8 cellular contexts compared by ENCODE assay signal in the genomic region with DNA sequence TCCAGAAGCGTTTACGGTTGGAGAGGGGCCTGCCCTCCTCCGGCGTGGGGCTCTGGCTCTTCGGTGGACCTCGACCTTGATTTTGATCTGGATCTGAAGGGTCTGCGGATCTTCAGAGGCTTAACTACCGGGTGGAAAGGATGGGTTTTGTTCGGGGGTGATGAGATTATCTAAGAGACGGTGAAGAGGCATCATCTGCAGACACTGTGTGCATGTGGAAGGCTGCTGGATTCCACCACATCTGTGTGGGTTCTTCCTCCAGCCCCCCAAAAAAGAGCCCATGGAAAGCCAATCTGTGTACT. TPM values are rescaled to one million over a fixed set of nuclear protein-coding genes. Genes with fewer than 3 reads are reported as not detected.
DNase-seq lines count a peak whose midpoint lies in the region; ATAC-seq and TF ChIP-seq lines count a peak whose summit lies in the region.

No MANE protein-coding gene starts in this region.

- 4 to 12% methylated on average over 8 to 10 of the region's 10 CpGs for WGBS in testis, 2 donors

- H3K27me3 ChIP-seq in layer of hippocampus (ENCODE audit: control insufficient read depth, insufficient read depth, low read length) (no peaks in the 10 kb centered on the region), testis (no peaks in the 10 kb centered on the region)

- H3K27me3 Mint-ChIP-seq in T-helper 2 cell treated with Interferon-gamma antibody and Interleukin-4, amounts not matched to agents 5 μg/mL and 100 μg/mL, for 36 hours (ENCODE audit: low read depth): peaks cover 55% of the 10 kb centered on the region

- peak overlapping the region; percentile 42 for H3K27ac ChIP-seq in angular gyrus (ENCODE audit: low read depth, low read length)
- H3K27ac ChIP-seq in layer of hippocampus (ENCODE audit: low read depth, low read length): peak overlapping the region; percentile 66
- H3K27ac ChIP-seq in testis: peak overlapping the region; percentile 67 to 90

- TF ChIP-seq POLR2A in testis (IDR thresholded peaks at IDR 0.05): no peak

- peaks cover 8% of the 10 kb centered on the region for H3K4me1 Mint-ChIP-seq in T-helper 2 cell treated with Interferon-gamma antibody and Interleukin-4, amounts not matched to agents 5 μg/mL and 100 μg/mL, for 36 hours (ENCODE audit: low read depth)

- no peak for DNase-seq in T-helper 2 cell treated with Interferon-gamma antibody and Interleukin-4, amounts not matched to agents 5 μg/mL and 100 μg/mL, for 36 hours (ENCODE audit: low spot score)
- DNase-seq in T-helper 2 cell (no peak), testis (no peak), NCI-H1417 (lab: John Stamatoyannopoulos, UW) (no peak), NCI-H2029 treated with DMSO at 0.1 percent for 48 hours (lab: John Stamatoyannopoulos, UW) (no peak)

- H3K4me3 Mint-ChIP-seq in T-helper 2 cell treated with Interferon-gamma antibody and Interleukin-4, amounts not matched to agents 5 μg/mL and 100 μg/mL, for 36 hours: peak overlapping the region; percentile 78

- H3K27ac Mint-ChIP-seq in T-helper 2 cell treated with Interferon-gamma antibody and Interleukin-4, amounts not matched to agents 5 μg/mL and 100 μg/mL, for 36 hours: no peak overlapping the region

- H3K9me3 ChIP-seq in testis: no peaks in the 10 kb centered on the region

- peak overlapping the region; percentile 77 to 83 for H3K4me3 ChIP-seq in testis

- TF ChIP-seq CTCF in testis (IDR thresholded peaks at IDR 0.05): no peak

- no peak for ATAC-seq in GM21526 (IDR thresholded peaks at IDR 0.05; ENCODE audit: low FRiP score, unreplicated experiment)

- H3K4me1 ChIP-seq in testis: peaks cover 10% of the 10 kb centered on the region

- intact Hi-C loops in testis (cut with DNase I; ENCODE audit: low total_unique reads): no loop called here

- no peaks in the 10 kb centered on the region for H3K36me3 ChIP-seq in testis (ENCODE audit: low read depth, missing control alignments)

- no peaks in the 10 kb centered on the region for H3K9me3 Mint-ChIP-seq in T-helper 2 cell treated with Interferon-gamma antibody and Interleukin-4, amounts not matched to agents 5 μg/mL and 100 μg/mL, for 36 hours

- no peaks in the 10 kb centered on the region for H3K36me3 Mint-ChIP-seq in T-helper 2 cell treated with Interferon-gamma antibody and Interleukin-4, amounts not matched to agents 5 μg/mL and 100 μg/mL, for 36 hours (ENCODE audit: low read depth)

RNA-seq across cellular contexts. Expression of a gene that starts 1.0 kb away (rescaled TPM):
- 10 to 100 TPM; 10.8 to 13.4 TPM for total RNA-seq in testis
- polyA plus RNA-seq in testis (ENCODE audit: insufficient read depth, low read depth, low replicate concordance): 11.3 TPM
